Comparison of ENCODE assay signal across 9 cellular contexts in genomic region chr13:30466358-30466714, GRCh38. TPM values are rescaled to one million over a fixed set of nuclear protein-coding genes. Genes with fewer than 3 reads are reported as not detected.
DNase-seq lines count a peak whose midpoint lies in the region; ATAC-seq and TF ChIP-seq lines count a peak whose summit lies in the region.
"Had no signal": no experiment of that assay in that cellular context is flagged by ENCODE, and none has a peak within 500 bp of the region (broad histone marks: within the 10 kb centered on the region; RNA-seq: fewer than 3 reads in every experiment).

No MANE protein-coding gene starts in this region.

- no peak overlapping the region for H2AFZ ChIP-seq in ACC112 (ENCODE audit: low read length, unreplicated experiment)
- peak overlapping the region; percentile 79; the same call in 1 of the 2 replicates for H2AFZ ChIP-seq in SK-N-SH (ENCODE audit: low read depth)
- H2AFZ ChIP-seq in hepatocyte = no peak overlapping the region

- H3K27me3 ChIP-seq in ACC112 (ENCODE audit: insufficient read depth, low read length) (no peaks in the 10 kb centered on the region), SK-N-SH (ENCODE audit: insufficient read depth) (no peaks in the 10 kb centered on the region), hepatocyte (no peaks in the 10 kb centered on the region)

- TF ChIP-seq EP300 in SK-N-SH (IDR thresholded peaks at IDR 0.05; ENCODE audit: borderline replicate concordance in 1 of 2, low read depth in 1 of 2, low read length in 1 of 2) = no peak

- 0% methylated on average over 10 of the region's 11 CpGs for WGBS in SK-N-SH (ENCODE audit: low lambda C conversion rate)
- 9% methylated on average over 11 of the region's 11 CpGs for WGBS in hepatocyte (ENCODE audit: low lambda C conversion rate, missing lambda C conversion rate)

- H3K4me1 ChIP-seq in ACC112 (ENCODE audit: control insufficient read depth, insufficient read depth, low read length, unreplicated experiment) (peaks cover 27% of the 10 kb centered on the region), SK-N-SH (ENCODE audit: control insufficient read depth in 1 of 2, insufficient read depth in 2 of 2, low read depth in 1 of 2, low read length in 1 of 2) (peaks cover 13 to 23% of the 10 kb centered on the region in 2 experiments; a peak in 3 of 4 replicates), hepatocyte (ENCODE audit: insufficient read depth) (peaks cover 8% of the 10 kb centered on the region)

- DNase-seq in GM13977 (ENCODE audit: low spot score) (peak; percentile 48), SK-N-SH (no peak), hepatocyte (ENCODE audit: low spot score) (peak; percentile 13), T1000 (lab: John Stamatoyannopoulos, UW) (no peak), epidermal melanocyte (ENCODE audit: insufficient read length, low spot score) (no peak), COR-L47 (lab: John Stamatoyannopoulos, UW) (no peak)

- H3K9me3 ChIP-seq in SK-N-SH (no peaks in the 10 kb centered on the region), hepatocyte (ENCODE audit: low read depth) (no peaks in the 10 kb centered on the region)

- H3K4me2 ChIP-seq in SK-N-SH (peak overlapping the region; percentile 84), hepatocyte (peak overlapping the region; percentile 72)

- peak overlapping the region; percentile 98; the same call in 1 of the 2 replicates for H3K9ac ChIP-seq in SK-N-SH
- H3K9ac ChIP-seq: parathyroid adenoma had no signal

- POLR2A ChIA-PET in SK-N-SH (lab: Yijun Ruan, JAX) = interaction anchor here (0.7 to 1.9 kb wide), 6 partner anchors 44 to 326 kb away, joined by 3 to 25 read pairs (median 3); partner anchors contain the start of genes UBE2L5 and USPL1

- H3K79me2 ChIP-seq in ACC112 (ENCODE audit: control insufficient read depth, insufficient read depth, low read length, unreplicated experiment) = peaks cover 26% of the 10 kb centered on the region
- peaks cover 32% of the 10 kb centered on the region for H3K79me2 ChIP-seq in SK-N-SH (ENCODE audit: insufficient read depth)
- peaks cover 27% of the 10 kb centered on the region for H3K79me2 ChIP-seq in hepatocyte
- H3K79me2 ChIP-seq: parathyroid adenoma had no signal

- in situ Hi-C loops in GM13977 (cut with MboI; ENCODE audit: low pct_unique_long_range_greater_than_20kb, low sequenced_read_pairs, unreplicated experiment) = no loop called here

- H4K20me1 ChIP-seq in SK-N-SH (ENCODE audit: insufficient read depth) (peaks cover 11% of the 10 kb centered on the region; the same call in 1 of the 2 replicates), hepatocyte (ENCODE audit: insufficient read depth, poor library complexity, severe bottlenecking) (no peaks in the 10 kb centered on the region)

- H3K4me3 ChIP-seq in ACC112 (ENCODE audit: low read depth, low read length) = peak overlapping the region; percentile 85
- peak overlapping the region; percentile 68 to 92 for H3K4me3 ChIP-seq in SK-N-SH (ENCODE audit: low read depth in 2 of 2, low read length in 1 of 2)
- H3K4me3 ChIP-seq in hepatocyte = no peak overlapping the region

- H3K27ac ChIP-seq in ACC112 (ENCODE audit: low read depth, low read length) (peak overlapping the region; percentile 24), SK-N-SH (ENCODE audit: low read depth in 2 of 2, low read length in 1 of 2) (peak overlapping the region; percentile 76 to 98), hepatocyte (peak overlapping the region; percentile 1)

- no peak for TF ChIP-seq RAD21 in SK-N-SH (IDR thresholded peaks at IDR 0.05; ENCODE audit: low read length)

- H3K36me3 ChIP-seq in ACC112 (ENCODE audit: insufficient read depth, low read length) (peaks cover 15% of the 10 kb centered on the region), SK-N-SH (replicated peaks in 1 of 2; ENCODE audit: control insufficient read depth in 1 of 2, insufficient read depth in 2 of 2, low read length in 1 of 2) (peaks cover 18 to 23% of the 10 kb centered on the region in 2 experiments), hepatocyte (replicated peaks; ENCODE audit: insufficient read depth, low read depth) (no peaks in the 10 kb centered on the region)

- no peaks in the 10 kb centered on the region for H3K9me2 ChIP-seq in SK-N-SH
- no peaks in the 10 kb centered on the region for H3K9me2 ChIP-seq in hepatocyte (replicated peaks; ENCODE audit: insufficient read depth)

- TF ChIP-seq CTCF in GM13977 (IDR thresholded peaks at IDR 0.05; ENCODE audit: extremely low read depth, insufficient read depth, missing control alignments) (no peak), SK-N-SH (IDR thresholded peaks at IDR 0.05) (no peak), hepatocyte (IDR thresholded peaks at IDR 0.05; ENCODE audit: poor library complexity) (no peak)

- CTCF ChIA-PET in SK-N-SH (lab: Yijun Ruan, JAX) = no interaction called here

- H3F3A ChIP-seq in SK-N-SH (replicated peaks; ENCODE audit: insufficient read depth) = peaks cover 27% of the 10 kb centered on the region

- ATAC-seq in GM19463 (IDR thresholded peaks at IDR 0.05; ENCODE audit: unreplicated experiment) = no peak

TF ChIP-seq in SK-N-SH, 30 proteins besides CTCF, POLR2A, EP300 and RAD21 (continues in another document):
- TF ChIP-seq POLR2AphosphoS5 (IDR thresholded peaks at IDR 0.05; ENCODE audit: low read depth, low read length) = no peak
- TF ChIP-seq ZBTB33 (IDR thresholded peaks at IDR 0.05; ENCODE audit: borderline replicate concordance, low read depth) = no peak
- no peak for TF ChIP-seq PBX3 (IDR thresholded peaks at IDR 0.05)
- no peak for TF ChIP-seq TCF12 (IDR thresholded peaks at IDR 0.05)
- no peak for TF ChIP-seq USF2 (IDR thresholded peaks at IDR 0.05; ENCODE audit: borderline replicate concordance, low read depth, low read length)
- no peak for TF ChIP-seq RCOR1 (IDR thresholded peaks at IDR 0.05; ENCODE audit: low read length)
- TF ChIP-seq, protein P1, sequence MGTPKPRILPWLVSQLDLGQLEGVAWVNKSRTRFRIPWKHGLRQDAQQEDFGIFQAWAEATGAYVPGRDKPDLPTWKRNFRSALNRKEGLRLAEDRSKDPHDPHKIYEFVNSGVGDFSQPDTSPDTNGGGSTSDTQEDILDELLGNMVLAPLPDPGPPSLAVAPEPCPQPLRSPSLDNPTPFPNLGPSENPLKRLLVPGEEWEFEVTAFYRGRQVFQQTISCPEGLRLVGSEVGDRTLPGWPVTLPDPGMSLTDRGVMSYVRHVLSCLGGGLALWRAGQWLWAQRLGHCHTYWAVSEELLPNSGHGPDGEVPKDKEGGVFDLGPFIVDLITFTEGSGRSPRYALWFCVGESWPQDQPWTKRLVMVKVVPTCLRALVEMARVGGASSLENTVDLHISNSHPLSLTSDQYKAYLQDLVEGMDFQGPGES (IDR thresholded peaks at IDR 0.05; ENCODE audit: low read depth, low read length) = no peak
- no peak for TF ChIP-seq JUND (IDR thresholded peaks at IDR 0.05)
- no peak for TF ChIP-seq GABPA (IDR thresholded peaks at IDR 0.05; ENCODE audit: low read depth)
- no peak for TF ChIP-seq EZH2phosphoT487 (IDR thresholded peaks at IDR 0.05; ENCODE audit: borderline replicate concordance, low read depth)
- TF ChIP-seq NRF1 (IDR thresholded peaks at IDR 0.05; ENCODE audit: low read depth, low read length) = no peak
- no peak for TF ChIP-seq MXI1 (IDR thresholded peaks at IDR 0.05; ENCODE audit: low read depth, low read length)
- no peak for TF ChIP-seq YY1 (IDR thresholded peaks at IDR 0.05; ENCODE audit: low read depth)

RNA-seq across cellular contexts. Expression of gene HMGB1, which starts 0.6 kb away (rescaled TPM):
- 166 and 193 TPM in 2 replicates for polyA plus RNA-seq in SK-N-SH (2012; rRNA removed)
- 261 and 301 TPM in 2 replicates for polyA plus RNA-seq in SK-N-SH (2012; cell fraction: cytosol; rRNA removed)
- 122 and 230 TPM in 2 replicates for polyA plus RNA-seq in SK-N-SH (2012; cell fraction: nucleus; rRNA removed)
- 372 and 394 TPM in 2 replicates for total RNA-seq in hepatocyte
- polyA plus RNA-seq in hepatocyte = 416 and 429 TPM in 2 replicates

RNA-seq across cellular contexts. Expression of gene UBE2L5, which starts 44.0 kb away (rescaled TPM):
- 0.02 and 0.15 TPM in 2 replicates for polyA plus RNA-seq in SK-N-SH (2012; rRNA removed)
- polyA plus RNA-seq in SK-N-SH (2012; cell fraction: cytosol; rRNA removed) = 0.10 and 0.15 TPM in 2 replicates
- 0.18 and 0.33 TPM in 2 replicates for polyA plus RNA-seq in SK-N-SH (2012; cell fraction: nucleus; rRNA removed)
- total RNA-seq in hepatocyte = not detected in 2 replicates
- not detected in 2 replicates for polyA plus RNA-seq in hepatocyte

Comparison
In these comparisons a context has a peak if more than half of its experiments do, and no peak if none do; other contexts are left out.
1. H3K27ac ChIP-seq: peak in every context shown above with its lines; median percentile 87 in SK-N-SH; 24 in ACC112; 1 in hepatocyte.
2. DNase-seq: peak in GM13977 (single experiment) and hepatocyte (single experiment); none in SK-N-SH (single experiment), T1000 (single experiment), epidermal melanocyte (single experiment) and COR-L47 (single experiment).